In the genomic region with DNA sequence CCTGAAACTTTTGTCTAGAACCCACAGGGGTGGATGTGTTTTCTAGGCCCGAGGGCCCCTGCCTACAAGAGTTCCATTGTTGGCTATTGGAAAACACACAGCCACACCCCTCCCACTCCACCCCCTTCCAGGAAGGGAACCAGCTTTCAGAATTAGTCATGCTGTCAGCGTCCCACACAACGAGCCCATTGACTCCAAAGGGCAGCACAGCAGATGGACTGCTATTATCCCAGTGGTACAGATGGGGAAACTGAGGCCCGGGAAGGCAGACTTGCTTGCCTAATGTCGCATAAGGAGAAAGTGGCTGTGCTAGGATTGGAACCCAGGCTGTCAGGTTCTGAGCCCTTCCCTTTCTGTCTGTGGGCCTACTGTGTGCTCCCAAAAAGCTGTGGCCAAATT, we compare ENCODE assay signal across 1 cellular context.
TF ChIP-seq lines count a peak whose summit lies in the region.

No MANE protein-coding gene starts in this region.

TF ChIP-seq in K562, 482 proteins besides CTCF, POLR2A, EP300 and RAD21 (continued from another document and continues in another):
- TF ChIP-seq EWSR1 (IDR thresholded peaks at IDR 0.05; ENCODE audit: borderline replicate concordance, low read depth, partially characterized antibody): no peak
- TF ChIP-seq KDM1A (IDR thresholded peaks at IDR 0.05): peak in 1 of 2 experiments; percentile 19; a peak in 1 of 4 replicates
- TF ChIP-seq ATF7 (IDR thresholded peaks at IDR 0.05): no peak
- TF ChIP-seq, protein P1, sequence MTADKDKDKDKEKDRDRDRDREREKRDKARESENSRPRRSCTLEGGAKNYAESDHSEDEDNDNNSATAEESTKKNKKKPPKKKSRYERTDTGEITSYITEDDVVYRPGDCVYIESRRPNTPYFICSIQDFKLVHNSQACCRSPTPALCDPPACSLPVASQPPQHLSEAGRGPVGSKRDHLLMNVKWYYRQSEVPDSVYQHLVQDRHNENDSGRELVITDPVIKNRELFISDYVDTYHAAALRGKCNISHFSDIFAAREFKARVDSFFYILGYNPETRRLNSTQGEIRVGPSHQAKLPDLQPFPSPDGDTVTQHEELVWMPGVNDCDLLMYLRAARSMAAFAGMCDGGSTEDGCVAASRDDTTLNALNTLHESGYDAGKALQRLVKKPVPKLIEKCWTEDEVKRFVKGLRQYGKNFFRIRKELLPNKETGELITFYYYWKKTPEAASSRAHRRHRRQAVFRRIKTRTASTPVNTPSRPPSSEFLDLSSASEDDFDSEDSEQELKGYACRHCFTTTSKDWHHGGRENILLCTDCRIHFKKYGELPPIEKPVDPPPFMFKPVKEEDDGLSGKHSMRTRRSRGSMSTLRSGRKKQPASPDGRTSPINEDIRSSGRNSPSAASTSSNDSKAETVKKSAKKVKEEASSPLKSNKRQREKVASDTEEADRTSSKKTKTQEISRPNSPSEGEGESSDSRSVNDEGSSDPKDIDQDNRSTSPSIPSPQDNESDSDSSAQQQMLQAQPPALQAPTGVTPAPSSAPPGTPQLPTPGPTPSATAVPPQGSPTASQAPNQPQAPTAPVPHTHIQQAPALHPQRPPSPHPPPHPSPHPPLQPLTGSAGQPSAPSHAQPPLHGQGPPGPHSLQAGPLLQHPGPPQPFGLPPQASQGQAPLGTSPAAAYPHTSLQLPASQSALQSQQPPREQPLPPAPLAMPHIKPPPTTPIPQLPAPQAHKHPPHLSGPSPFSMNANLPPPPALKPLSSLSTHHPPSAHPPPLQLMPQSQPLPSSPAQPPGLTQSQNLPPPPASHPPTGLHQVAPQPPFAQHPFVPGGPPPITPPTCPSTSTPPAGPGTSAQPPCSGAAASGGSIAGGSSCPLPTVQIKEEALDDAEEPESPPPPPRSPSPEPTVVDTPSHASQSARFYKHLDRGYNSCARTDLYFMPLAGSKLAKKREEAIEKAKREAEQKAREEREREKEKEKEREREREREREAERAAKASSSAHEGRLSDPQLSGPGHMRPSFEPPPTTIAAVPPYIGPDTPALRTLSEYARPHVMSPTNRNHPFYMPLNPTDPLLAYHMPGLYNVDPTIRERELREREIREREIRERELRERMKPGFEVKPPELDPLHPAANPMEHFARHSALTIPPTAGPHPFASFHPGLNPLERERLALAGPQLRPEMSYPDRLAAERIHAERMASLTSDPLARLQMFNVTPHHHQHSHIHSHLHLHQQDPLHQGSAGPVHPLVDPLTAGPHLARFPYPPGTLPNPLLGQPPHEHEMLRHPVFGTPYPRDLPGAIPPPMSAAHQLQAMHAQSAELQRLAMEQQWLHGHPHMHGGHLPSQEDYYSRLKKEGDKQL (CRISPR knock-in tag; IDR thresholded peaks at IDR 0.05; ENCODE audit: borderline replicate concordance): no peak
- TF ChIP-seq, protein P2, sequence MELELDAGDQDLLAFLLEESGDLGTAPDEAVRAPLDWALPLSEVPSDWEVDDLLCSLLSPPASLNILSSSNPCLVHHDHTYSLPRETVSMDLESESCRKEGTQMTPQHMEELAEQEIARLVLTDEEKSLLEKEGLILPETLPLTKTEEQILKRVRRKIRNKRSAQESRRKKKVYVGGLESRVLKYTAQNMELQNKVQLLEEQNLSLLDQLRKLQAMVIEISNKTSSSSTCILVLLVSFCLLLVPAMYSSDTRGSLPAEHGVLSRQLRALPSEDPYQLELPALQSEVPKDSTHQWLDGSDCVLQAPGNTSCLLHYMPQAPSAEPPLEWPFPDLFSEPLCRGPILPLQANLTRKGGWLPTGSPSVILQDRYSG (tag; conservative IDR thresholded peaks at IDR 0.05; ENCODE audit: low read depth): no peak
- TF ChIP-seq, protein P3, sequence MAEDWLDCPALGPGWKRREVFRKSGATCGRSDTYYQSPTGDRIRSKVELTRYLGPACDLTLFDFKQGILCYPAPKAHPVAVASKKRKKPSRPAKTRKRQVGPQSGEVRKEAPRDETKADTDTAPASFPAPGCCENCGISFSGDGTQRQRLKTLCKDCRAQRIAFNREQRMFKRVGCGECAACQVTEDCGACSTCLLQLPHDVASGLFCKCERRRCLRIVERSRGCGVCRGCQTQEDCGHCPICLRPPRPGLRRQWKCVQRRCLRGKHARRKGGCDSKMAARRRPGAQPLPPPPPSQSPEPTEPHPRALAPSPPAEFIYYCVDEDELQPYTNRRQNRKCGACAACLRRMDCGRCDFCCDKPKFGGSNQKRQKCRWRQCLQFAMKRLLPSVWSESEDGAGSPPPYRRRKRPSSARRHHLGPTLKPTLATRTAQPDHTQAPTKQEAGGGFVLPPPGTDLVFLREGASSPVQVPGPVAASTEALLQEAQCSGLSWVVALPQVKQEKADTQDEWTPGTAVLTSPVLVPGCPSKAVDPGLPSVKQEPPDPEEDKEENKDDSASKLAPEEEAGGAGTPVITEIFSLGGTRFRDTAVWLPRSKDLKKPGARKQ (CRISPR knock-in tag; IDR thresholded peaks at IDR 0.05): no peak
- no peak for TF ChIP-seq MXI1 (IDR thresholded peaks at IDR 0.05; ENCODE audit: low read depth, low read length)
- TF ChIP-seq RBBP5 (IDR thresholded peaks at IDR 0.05; ENCODE audit: borderline replicate concordance, insufficient read depth, low read length, poor library complexity, severe bottlenecking): no peak
- no peak for TF ChIP-seq ETV5 (CRISPR knock-in tag; IDR thresholded peaks at IDR 0.05; ENCODE audit: low read depth)
- TF ChIP-seq CEBPG (CRISPR knock-in tag; IDR thresholded peaks at IDR 0.05): no peak
- no peak for TF ChIP-seq CEBPG (tag; conservative IDR thresholded peaks at IDR 0.05 in 1 of 2, IDR thresholded peaks at IDR 0.05 in 1 of 2)
- no peak for TF ChIP-seq POLR3G (IDR thresholded peaks at IDR 0.05; ENCODE audit: extremely low read depth, insufficient read length, insufficient replicate concordance)
- no peak for TF ChIP-seq ZNF143 (CRISPR knock-in tag; IDR thresholded peaks at IDR 0.05)
- no peak for TF ChIP-seq STAG1 (CRISPR knock-in tag; IDR thresholded peaks at IDR 0.05; ENCODE audit: borderline replicate concordance)
- TF ChIP-seq MECOM (CRISPR knock-in tag; IDR thresholded peaks at IDR 0.05): no peak
- no peak for TF ChIP-seq MIER1 (IDR thresholded peaks at IDR 0.05; ENCODE audit: low read depth)
- peak; percentile 53; the same call in 1 of the 2 replicates for TF ChIP-seq DPF2 (IDR thresholded peaks at IDR 0.05)
- no peak for TF ChIP-seq HCFC1 (IDR thresholded peaks at IDR 0.05; ENCODE audit: low read depth, low read length)
- no peak for TF ChIP-seq NFE2 (IDR thresholded peaks at IDR 0.05; ENCODE audit: low read depth)
- TF ChIP-seq THRA (IDR thresholded peaks at IDR 0.05): no peak
- TF ChIP-seq, protein P4, sequence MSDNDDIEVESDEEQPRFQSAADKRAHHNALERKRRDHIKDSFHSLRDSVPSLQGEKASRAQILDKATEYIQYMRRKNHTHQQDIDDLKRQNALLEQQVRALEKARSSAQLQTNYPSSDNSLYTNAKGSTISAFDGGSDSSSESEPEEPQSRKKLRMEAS (CRISPR knock-in tag; IDR thresholded peaks at IDR 0.05): no peak
- peak; percentile 85 for TF ChIP-seq BCOR (IDR thresholded peaks at IDR 0.05)
- TF ChIP-seq FOS (IDR thresholded peaks at IDR 0.05; ENCODE audit: extremely low read depth, insufficient read length): no peak
- TF ChIP-seq EGR1 (conservative IDR thresholded peaks at IDR 0.05): peak; percentile 85
- TF ChIP-seq CBFA2T3 (IDR thresholded peaks at IDR 0.05): no peak
- TF ChIP-seq E2F6 (IDR thresholded peaks at IDR 0.05; ENCODE audit: borderline replicate concordance in 1 of 2, extremely low read depth in 1 of 2, insufficient read depth in 1 of 2, insufficient read length in 1 of 2, low read depth in 1 of 2, low read length in 1 of 2, poor library complexity in 1 of 2, severe bottlenecking in 1 of 2): no peak
- no peak for TF ChIP-seq SREBF1 (IDR thresholded peaks at IDR 0.05; ENCODE audit: borderline replicate concordance, low read depth, low read length)
- TF ChIP-seq BACH1 (tag; IDR thresholded peaks at IDR 0.05): no peak
- TF ChIP-seq, protein P5, sequence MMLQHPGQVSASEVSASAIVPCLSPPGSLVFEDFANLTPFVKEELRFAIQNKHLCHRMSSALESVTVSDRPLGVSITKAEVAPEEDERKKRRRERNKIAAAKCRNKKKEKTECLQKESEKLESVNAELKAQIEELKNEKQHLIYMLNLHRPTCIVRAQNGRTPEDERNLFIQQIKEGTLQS (IDR thresholded peaks at IDR 0.05): peak; percentile 52
- TF ChIP-seq, protein P5 (CRISPR knock-in tag; conservative IDR thresholded peaks at IDR 0.05): no peak
- TF ChIP-seq TFAM (CRISPR knock-in tag; conservative IDR thresholded peaks at IDR 0.05): no peak
- TF ChIP-seq ZNF184 (CRISPR knock-in tag; IDR thresholded peaks at IDR 0.05): no peak
- TF ChIP-seq BRF1 (IDR thresholded peaks at IDR 0.05; ENCODE audit: borderline replicate concordance, extremely low read depth, insufficient read length): no peak
- TF ChIP-seq, protein P6, sequence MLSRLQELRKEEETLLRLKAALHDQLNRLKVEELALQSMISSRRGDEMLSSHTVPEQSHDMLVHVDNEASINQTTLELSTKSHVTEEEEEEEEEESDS (CRISPR knock-in tag; IDR thresholded peaks at IDR 0.05): no peak
- TF ChIP-seq ZBTB2 (IDR thresholded peaks at IDR 0.05): no peak
- no peak for TF ChIP-seq PHB (CRISPR knock-in tag; IDR thresholded peaks at IDR 0.05)
- TF ChIP-seq, protein P7, sequence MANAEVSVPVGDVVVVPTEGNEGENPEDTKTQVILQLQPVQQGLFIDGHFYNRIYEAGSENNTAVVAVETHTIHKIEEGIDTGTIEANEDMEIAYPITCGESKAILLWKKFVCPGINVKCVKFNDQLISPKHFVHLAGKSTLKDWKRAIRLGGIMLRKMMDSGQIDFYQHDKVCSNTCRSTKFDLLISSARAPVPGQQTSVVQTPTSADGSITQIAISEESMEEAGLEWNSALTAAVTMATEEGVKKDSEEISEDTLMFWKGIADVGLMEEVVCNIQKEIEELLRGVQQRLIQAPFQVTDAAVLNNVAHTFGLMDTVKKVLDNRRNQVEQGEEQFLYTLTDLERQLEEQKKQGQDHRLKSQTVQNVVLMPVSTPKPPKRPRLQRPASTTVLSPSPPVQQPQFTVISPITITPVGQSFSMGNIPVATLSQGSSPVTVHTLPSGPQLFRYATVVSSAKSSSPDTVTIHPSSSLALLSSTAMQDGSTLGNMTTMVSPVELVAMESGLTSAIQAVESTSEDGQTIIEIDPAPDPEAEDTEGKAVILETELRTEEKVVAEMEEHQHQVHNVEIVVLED (CRISPR knock-in tag; IDR thresholded peaks at IDR 0.05): no peak
- no peak for TF ChIP-seq ZNF354B (CRISPR knock-in tag; IDR thresholded peaks at IDR 0.05)
- no peak for TF ChIP-seq MAZ (CRISPR knock-in tag; conservative IDR thresholded peaks at IDR 0.05 in 1 of 2, IDR thresholded peaks at IDR 0.05 in 1 of 2)
- TF ChIP-seq ZHX1 (conservative IDR thresholded peaks at IDR 0.05; ENCODE audit: low read length): no peak
- TF ChIP-seq ZNF165 (CRISPR knock-in tag; IDR thresholded peaks at IDR 0.05; ENCODE audit: borderline replicate concordance): no peak
- no peak for TF ChIP-seq PTBP1 (IDR thresholded peaks at IDR 0.05; ENCODE audit: low read depth, low read length)
